In genomic region chr1:24207709-24208108, GRCh38 we compare ENCODE assay signal across 29 cellular contexts. TPM values are rescaled to one million over a fixed set of nuclear protein-coding genes. Genes with fewer than 3 reads are reported as not detected.
"Had no signal": no experiment of that assay in that cellular context is flagged by ENCODE, and none has a peak within 500 bp of the region (broad histone marks: within the 10 kb centered on the region; RNA-seq: fewer than 3 reads in every experiment).

No MANE protein-coding gene starts in this region.

- H3K27ac Mint-ChIP-seq: natural killer cell treated with Interleukin-12 subunit alpha and Interleukin-12 subunit beta and Interleukin-15 and Interleukin-18, amount 100 ng/mL, for 72 hours; nephron progenitor cell; stimulated activated memory B cell treated with anti-CD40 and anti-IgM and Interleukin-4, amounts not matched to agents 10 μg/mL and 1 μg/mL and 100 μg/mL, for 72 hours had no signal

- H3K9me3 ChIP-seq: neutrophil, pancreas, prostate gland, right lobe of liver, suprapubic skin, testis, tibial artery, transverse colon, upper lobe of left lung, vagina had no signal

- ATAC-seq: naive thymus-derived CD8-positive, alpha-beta T cell; natural killer cell treated with Interleukin-12 subunit alpha and Interleukin-12 subunit beta and Interleukin-15 and Interleukin-18, amount 100 ng/mL, for 72 hours; pancreas; right lobe of liver; stimulated activated memory B cell treated with anti-CD40 and anti-IgM and Interleukin-4, amounts not matched to agents 10 μg/mL and 1 μg/mL and 100 μg/mL, for 72 hours; stimulated activated naive CD8-positive, alpha-beta T cell treated with anti-CD3 and anti-CD28 coated beads, Interleukin-15, amount 100 ng/mL, for 72 hours; stimulated activated naive CD8-positive, alpha-beta T cell treated with anti-CD3 and anti-CD28 coated beads, Interleukin-15, Interleukin-2, amounts not matched to agents 100 U/mL and 50 U/mL, for 24 hours had no signal

- H3K27me3 ChIP-seq: pancreas, right lobe of liver, suprapubic skin, testis, transverse colon, upper lobe of left lung, vagina had no signal

- H3K4me1 ChIP-seq: pancreas had no signal

- H3K27me3 Mint-ChIP-seq: stimulated activated memory B cell treated with anti-CD40 and anti-IgM and Interleukin-4, amounts not matched to agents 10 μg/mL and 1 μg/mL and 100 μg/mL, for 72 hours had no signal

- H3K4me2 ChIP-seq: smooth muscle cell had no signal

- H3K4me3 Mint-ChIP-seq: naive thymus-derived CD8-positive, alpha-beta T cell; natural killer cell treated with Interleukin-12 subunit alpha and Interleukin-12 subunit beta and Interleukin-15 and Interleukin-18, amount 100 ng/mL, for 72 hours; nephron progenitor cell; neural crest cell; stimulated activated memory B cell treated with anti-CD40 and anti-IgM and Interleukin-4, amounts not matched to agents 10 μg/mL and 1 μg/mL and 100 μg/mL, for 72 hours; stimulated activated naive CD8-positive, alpha-beta T cell treated with anti-CD3 and anti-CD28 coated beads, Interleukin-15, amount 100 ng/mL, for 72 hours had no signal

- DNase-seq: naive thymus-derived CD8-positive, alpha-beta T cell; nephron progenitor cell; nucleus accumbens; pancreas; right lobe of liver; spleen; stimulated activated CD4-positive, alpha-beta T cell treated with anti-CD3 and anti-CD28 coated beads, Interleukin-12 subunit alpha, Interleukin-12 subunit beta, amount 100 ng/mL, for 4 hours; stimulated activated CD4-positive, alpha-beta T cell treated with anti-CD3 and anti-CD28 coated beads, Interleukin-1b, Interleukin-23, amount 100 ng/mL, for 48 hours; stimulated activated CD4-positive, alpha-beta T cell treated with anti-CD3 and anti-CD28 coated beads, Interleukin-4, amount 100 ng/mL, for 1 hour; stimulated activated CD4-positive, alpha-beta T cell treated with anti-CD3 and anti-CD28 coated beads, Interleukin-4, amount 100 ng/mL, for 4 hours; stimulated activated CD8-positive, alpha-beta memory T cell treated with anti-CD3 and anti-CD28 coated beads, Interleukin-4, amount 100 ng/mL, for 48 hours; stimulated activated naive CD4-positive, alpha-beta T cell; stimulated activated naive CD8-positive, alpha-beta T cell treated with anti-CD3 and anti-CD28 coated beads, Interleukin-15, amount 100 ng/mL, for 72 hours; stimulated activated naive CD8-positive, alpha-beta T cell treated with anti-CD3 and anti-CD28 coated beads, Interleukin-15, Interleukin-2, amounts not matched to agents 100 U/mL and 50 U/mL, for 24 hours; substantia nigra; testis; tibial artery; transverse colon; upper lobe of left lung had no signal

- H3K4me1 Mint-ChIP-seq: neural crest cell had no signal

- H3K27ac ChIP-seq: neutrophil, pancreas, prostate gland, right lobe of liver, spleen, suprapubic skin, testis, tibial artery, transverse colon, upper lobe of left lung, vagina had no signal

- H3K36me3 Mint-ChIP-seq: naive thymus-derived CD8-positive, alpha-beta T cell; natural killer cell treated with Interleukin-12 subunit alpha and Interleukin-12 subunit beta and Interleukin-15 and Interleukin-18, amount 100 ng/mL, for 72 hours; stimulated activated memory B cell treated with anti-CD40 and anti-IgM and Interleukin-4, amounts not matched to agents 10 μg/mL and 1 μg/mL and 100 μg/mL, for 72 hours had no signal

- H3K9me3 Mint-ChIP-seq: neural crest cell had no signal

- H3K36me3 ChIP-seq: neutrophil, pancreas, prostate gland, right lobe of liver, spleen, suprapubic skin, tibial artery, transverse colon, upper lobe of left lung, vagina had no signal

- H3K4me3 ChIP-seq: pancreas, prostate gland, right lobe of liver, skin epidermis, smooth muscle cell, spleen, suprapubic skin, testis, tibial artery, transverse colon, upper lobe of left lung, vagina had no signal

RNA-seq across cellular contexts. Expression of gene IFNLR1, which starts 20.6 kb away (rescaled TPM):
- total RNA-seq: pulmonary artery endothelial cell had no signal
